Comparison of ENCODE assay signal across 11 cellular contexts in genomic region chr11:126311464-126312291, GRCh38. TPM values are rescaled to one million over a fixed set of nuclear protein-coding genes. Genes with fewer than 3 reads are reported as not detected.
A peak's percentile ranks its signal among the peaks of the same experiment; 100 is the strongest.
DNase-seq lines count a peak whose midpoint lies in the region; ATAC-seq and TF ChIP-seq lines count a peak whose summit lies in the region.
"Had no signal": no experiment of that assay in that cellular context is flagged by ENCODE, and none has a peak within 500 bp of the region (broad histone marks: within the 10 kb centered on the region; RNA-seq: fewer than 3 reads in every experiment).

No MANE protein-coding gene starts in this region.

- no peaks in the 10 kb centered on the region for H4K20me1 ChIP-seq in Karpas-422 (ENCODE audit: insufficient read depth, low read depth, low read length)

- CTCF ChIA-PET in CD8-positive, alpha-beta memory T cell (lab: Charles Lee) = interaction anchor here (1.1 to 3.0 kb wide), 10 partner anchors 7 to 174 kb away, joined by 3 to 39 read pairs (median 5); partner anchors contain the start of gene TIRAP
- CTCF ChIA-PET in activated CD4-positive, alpha-beta memory T cell treated with anti-CD3 and anti-CD28 coated beads for 36 hours (lab: Charles Lee) = interaction anchor here (0.8 to 6.5 kb wide), 10 partner anchors 8 to 217 kb away, joined by 3 to 91 read pairs (median 6); partner anchors contain the start of gene ST3GAL4

- intact Hi-C loops in activated CD4-positive, alpha-beta memory T cell treated with anti-CD3 and anti-CD28 coated beads for 36 hours (cut with micrococcal nuclease) = loop anchor here (2.0 to 5.0 kb wide), 2 partner anchors 21 to 106 kb away; no protein-coding TSS in a partner anchor

- DNase-seq in GM06990 (ENCODE audit: extremely low read depth, insufficient read length) (peak; percentile 66), amniotic epithelial cell (ENCODE audit: low read depth) (peak; percentile 46), T-helper 1 cell (no peak), Karpas-422 (no peak)
- DNase-seq in CD8-positive, alpha-beta memory T cell = no peak
- no peak for DNase-seq in activated CD4-positive, alpha-beta memory T cell treated with anti-CD3 and anti-CD28 coated beads for 36 hours

- H3K36me3 Mint-ChIP-seq in CD8-positive, alpha-beta memory T cell = peaks cover 15 to 69% (median 19%) of the 10 kb centered on the region in 3 donors
- H3K36me3 Mint-ChIP-seq in activated CD4-positive, alpha-beta memory T cell treated with anti-CD3 and anti-CD28 coated beads for 36 hours = peaks cover 40% of the 10 kb centered on the region

- H2AFZ ChIP-seq in Karpas-422 (ENCODE audit: low read length) = no peak overlapping the region

- H3K27ac Mint-ChIP-seq in CD8-positive, alpha-beta memory T cell = peak overlapping the region in 3 of 8 donors; percentile 27 to 73 (median 37)
- H3K27ac Mint-ChIP-seq in activated CD4-positive, alpha-beta memory T cell treated with anti-CD3 and anti-CD28 coated beads for 36 hours = no peak overlapping the region

- H3K4me2 ChIP-seq in Karpas-422 (ENCODE audit: low read depth, low read length, poor library complexity, severe bottlenecking) = no peak overlapping the region

- ATAC-seq in GM21381 (IDR thresholded peaks at IDR 0.05; ENCODE audit: unreplicated experiment) (peak; percentile 77), HG03280 (IDR thresholded peaks at IDR 0.05; ENCODE audit: unreplicated experiment) (peak; percentile 61)

- H3K9me2 ChIP-seq in Karpas-422 (replicated peaks; ENCODE audit: insufficient read depth, low read length) = no peaks in the 10 kb centered on the region

- H3K27me3 Mint-ChIP-seq in CD8-positive, alpha-beta memory T cell = no peaks in the 10 kb centered on the region
- no peaks in the 10 kb centered on the region for H3K27me3 Mint-ChIP-seq in activated CD4-positive, alpha-beta memory T cell treated with anti-CD3 and anti-CD28 coated beads for 36 hours

- H3K4me1 Mint-ChIP-seq in CD8-positive, alpha-beta memory T cell = peaks cover 27 to 40% (median 37%) of the 10 kb centered on the region in 3 donors
- H3K4me1 Mint-ChIP-seq in activated CD4-positive, alpha-beta memory T cell treated with anti-CD3 and anti-CD28 coated beads for 36 hours (ENCODE audit: low read depth) = peaks cover 17% of the 10 kb centered on the region

- no peak overlapping the region for H3K9ac ChIP-seq in Karpas-422 (ENCODE audit: low read length)

- H3K27ac ChIP-seq in CD8-positive, alpha-beta memory T cell (ENCODE audit: low read depth, low read length) = no peak overlapping the region
- H3K27ac ChIP-seq in Karpas-422 (ENCODE audit: low read length) = no peak overlapping the region
- H3K27ac ChIP-seq: cardiac muscle cell, VCaP had no signal

- H3K36me3 ChIP-seq in GM06990 (ENCODE audit: control insufficient read depth, insufficient read depth, low read length) (peaks cover 2% of the 10 kb centered on the region; the same call in 1 of the 2 replicates), Karpas-422 (ENCODE audit: insufficient read depth, low read length) (peaks cover 12% of the 10 kb centered on the region)
- H3K36me3 ChIP-seq in CD8-positive, alpha-beta memory T cell (ENCODE audit: insufficient read depth, low read length) = peaks cover 9% of the 10 kb centered on the region
- H3K36me3 ChIP-seq: cardiac muscle cell had no signal

- POLR2A ChIA-PET in CD8-positive, alpha-beta memory T cell (lab: Charles Lee) = no interaction called here
- POLR2A ChIA-PET in activated CD4-positive, alpha-beta memory T cell treated with anti-CD3 and anti-CD28 coated beads for 36 hours (lab: Charles Lee) = no interaction called here

- H3K27me3 ChIP-seq in GM06990 (replicated peaks; ENCODE audit: control insufficient read depth, insufficient read depth, low read length) (no peaks in the 10 kb centered on the region), Karpas-422 (ENCODE audit: low read length) (no peaks in the 10 kb centered on the region)
- no peaks in the 10 kb centered on the region for H3K27me3 ChIP-seq in CD8-positive, alpha-beta memory T cell (ENCODE audit: insufficient read depth, low read length, poor library complexity, severe bottlenecking)
- H3K27me3 ChIP-seq: cardiac muscle cell had no signal

- H3K79me2 ChIP-seq in Karpas-422 (ENCODE audit: low read length) = peaks cover 27% of the 10 kb centered on the region; the same call in 1 of the 2 replicates

- H3K4me3 Mint-ChIP-seq in CD8-positive, alpha-beta memory T cell = no peak overlapping the region
- no peak overlapping the region for H3K4me3 Mint-ChIP-seq in activated CD4-positive, alpha-beta memory T cell treated with anti-CD3 and anti-CD28 coated beads for 36 hours

- peaks cover 0 to 6% (median 0%) of the 10 kb centered on the region in 5 donors for H3K9me3 Mint-ChIP-seq in CD8-positive, alpha-beta memory T cell
- H3K9me3 Mint-ChIP-seq in activated CD4-positive, alpha-beta memory T cell treated with anti-CD3 and anti-CD28 coated beads for 36 hours = no peaks in the 10 kb centered on the region

- H3K4me3 ChIP-seq in GM06990 (replicated peaks; ENCODE audit: low read depth, low read length) (no peak overlapping the region), Karpas-422 (ENCODE audit: low read length) (no peak overlapping the region)
- H3K4me3 ChIP-seq in CD8-positive, alpha-beta memory T cell (ENCODE audit: low read length) = no peak overlapping the region
- H3K4me3 ChIP-seq: cardiac muscle cell, K562 had no signal

- H3K9me3 ChIP-seq in CD8-positive, alpha-beta memory T cell (ENCODE audit: low read length) = no peaks in the 10 kb centered on the region
- H3K9me3 ChIP-seq in Karpas-422 (ENCODE audit: low read length) = no peaks in the 10 kb centered on the region

- no peak for TF ChIP-seq CTCF in GM06990 (IDR thresholded peaks at IDR 0.05; ENCODE audit: insufficient read depth, low read length, poor library complexity, severe bottlenecking)

- peaks cover 7% of the 10 kb centered on the region for H3K4me1 ChIP-seq in CD8-positive, alpha-beta memory T cell (ENCODE audit: insufficient read depth, low read length)
- peaks cover 9% of the 10 kb centered on the region for H3K4me1 ChIP-seq in Karpas-422 (ENCODE audit: low read length)

RNA-seq across cellular contexts. Expression of gene DCPS, which starts 7.8 kb away (rescaled TPM):
- 10 to 100 TPM; 40.0 to 42.4 TPM for total RNA-seq in CD8-positive, alpha-beta memory T cell
- polyA plus RNA-seq in CD8-positive, alpha-beta memory T cell = 59.6 TPM
- 10 to 100 TPM; 40.1 to 43.9 TPM for total RNA-seq in activated CD4-positive, alpha-beta memory T cell treated with anti-CD3 and anti-CD28 coated beads for 36 hours
- 17.6 and 18.3 TPM in 2 replicates for total RNA-seq in Karpas-422 (2014; rRNA removed; shearing (Covaris generic); ENCODE audit: low replicate concordance)

RNA-seq across cellular contexts. Expression of gene TIRAP, which starts 28.8 kb away (rescaled TPM):
- total RNA-seq in CD8-positive, alpha-beta memory T cell = 10 to 100 TPM; 10.6 to 11.3 TPM
- polyA plus RNA-seq in CD8-positive, alpha-beta memory T cell = 13.0 TPM
- total RNA-seq in activated CD4-positive, alpha-beta memory T cell treated with anti-CD3 and anti-CD28 coated beads for 36 hours = 1 to 10 TPM; 7.3 to 8.8 TPM
- 4.4 and 4.8 TPM in 2 replicates for total RNA-seq in Karpas-422 (2014; rRNA removed; shearing (Covaris generic); ENCODE audit: low replicate concordance)

RNA-seq across cellular contexts. Expression of gene FOXRED1, which starts 42.7 kb away (rescaled TPM):
- 10 to 100 TPM; 40.3 to 42.4 TPM for total RNA-seq in CD8-positive, alpha-beta memory T cell
- polyA plus RNA-seq in CD8-positive, alpha-beta memory T cell = 16.3 TPM
- 10 to 100 TPM; 41.7 to 42.3 TPM for total RNA-seq in activated CD4-positive, alpha-beta memory T cell treated with anti-CD3 and anti-CD28 coated beads for 36 hours
- total RNA-seq in Karpas-422 (2014; rRNA removed; shearing (Covaris generic); ENCODE audit: low replicate concordance) = 13.7 and 18.4 TPM in 2 replicates

RNA-seq across cellular contexts. Expression of gene SRPRA, which starts 43.0 kb away (rescaled TPM):
- total RNA-seq in CD8-positive, alpha-beta memory T cell = 100 to 1,000 TPM; 157 TPM
- polyA plus RNA-seq in CD8-positive, alpha-beta memory T cell = 168 TPM
- 100 to 1,000 TPM; 142 to 149 TPM for total RNA-seq in activated CD4-positive, alpha-beta memory T cell treated with anti-CD3 and anti-CD28 coated beads for 36 hours
- 41.0 and 58.4 TPM in 2 replicates for total RNA-seq in Karpas-422 (2014; rRNA removed; shearing (Covaris generic); ENCODE audit: low replicate concordance)

RNA-seq across cellular contexts. Expression of gene ST3GAL4, which starts 43.8 kb away (rescaled TPM):
- 10 to 100 TPM; 11.0 to 12.5 TPM for total RNA-seq in CD8-positive, alpha-beta memory T cell
- 8.3 TPM for polyA plus RNA-seq in CD8-positive, alpha-beta memory T cell
- total RNA-seq in activated CD4-positive, alpha-beta memory T cell treated with anti-CD3 and anti-CD28 coated beads for 36 hours = 10 to 100 TPM in 1 of 2 experiments, 1 to 10 TPM in 1; 9.8 to 10.7 TPM
- total RNA-seq in Karpas-422 (2014; rRNA removed; shearing (Covaris generic); ENCODE audit: low replicate concordance) = 5.8 and 6.6 TPM in 2 replicates

Comparison
In these comparisons a context has a peak if more than half of its experiments do, and no peak if none do; other contexts are left out.
1. DNase-seq: peak in GM06990 (single experiment) and amniotic epithelial cell (single experiment); none in CD8-positive, alpha-beta memory T cell (0 of 5), activated CD4-positive, alpha-beta memory T cell treated with anti-CD3 and anti-CD28 coated beads for 36 hours (single experiment), T-helper 1 cell (0 of 5) and Karpas-422 (single experiment).